Comparison of ENCODE assay signal across 33 cellular contexts in genomic region chr2:225590932-225591331, GRCh38.
"Had no signal": no experiment of that assay in that cellular context is flagged by ENCODE, and none has a peak within 500 bp of the region (broad histone marks: within the 10 kb centered on the region; RNA-seq: fewer than 3 reads in every experiment).

No MANE protein-coding gene starts in this region.

- H3K4me2 ChIP-seq: SK-N-SH had no signal

- H3K27ac Mint-ChIP-seq: activated CD4-positive, alpha-beta memory T cell treated with anti-CD3 and anti-CD28 coated beads, Interleukin-2, amount 10 ng/mL, durations not matched to agents 7 days and 5 days; activated CD8-positive, alpha-beta memory T cell treated with anti-CD3 and anti-CD28 coated beads, Interleukin-2, amount 10 ng/mL, durations not matched to agents 7 days and 5 days; activated naive CD4-positive, alpha-beta T cell treated with anti-CD3 and anti-CD28 coated beads, Interleukin-2, amount 10 ng/mL, durations not matched to agents 7 days and 5 days; activated naive CD8-positive, alpha-beta T cell; activated naive CD8-positive, alpha-beta T cell treated with anti-CD3 and anti-CD28 coated beads, Interleukin-2, amount 50 U/mL, for 24 hours; T-helper 17 cell had no signal

- H3K27ac ChIP-seq: brain microvascular endothelial cell, cardiac muscle cell, Peyer's patch, SJSA1, VCaP had no signal

- ATAC-seq: activated CD8-positive, alpha-beta memory T cell treated with anti-CD3 and anti-CD28 coated beads, Interleukin-2, amount 10 ng/mL, durations not matched to agents 7 days and 5 days; activated naive CD8-positive, alpha-beta T cell treated with anti-CD3 and anti-CD28 coated beads, Interleukin-2, amount 50 U/mL, for 24 hours; PC-3; T-helper 17 cell had no signal

- H3K4me3 ChIP-seq: cardiac muscle cell, Peyer's patch, SJSA1 had no signal

- DNase-seq: activated CD4-positive, alpha-beta memory T cell treated with anti-CD3 and anti-CD28 coated beads, Interleukin-2, amount 10 ng/mL, durations not matched to agents 7 days and 5 days; activated CD4-positive, alpha-beta T cell treated with anti-CD3 and anti-CD28 coated beads for 1 hour; activated CD4-positive, alpha-beta T cell treated with anti-CD3 and anti-CD28 coated beads for 48 hours; activated CD4-positive, CD25-positive, alpha-beta regulatory T cell; activated CD8-positive, alpha-beta memory T cell treated with anti-CD3 and anti-CD28 coated beads for 24 hours; activated CD8-positive, alpha-beta memory T cell treated with anti-CD3 and anti-CD28 coated beads, Interleukin-2, amount 10 ng/mL, durations not matched to agents 7 days and 5 days; activated CD8-positive, alpha-beta memory T cell treated with anti-CD3 and anti-CD28 coated beads, Interleukin-2, amount 50 U/mL, for 48 hours; activated effector memory CD4-positive, alpha-beta T cell treated with Interleukin-2 at 50 U/mL for 16 hours; activated naive CD4-positive, alpha-beta T cell treated with anti-CD3 and anti-CD28 coated beads, Interleukin-2, amount 10 ng/mL, durations not matched to agents 7 days and 5 days; activated naive CD8-positive, alpha-beta T cell treated with anti-CD3 and anti-CD28 coated beads, Interleukin-2, amount 50 U/mL, for 24 hours; activated T-cell treated with anti-CD3 and anti-CD28 coated beads, Interleukin-2, amount 50 U/mL, for 48 hours; brain microvascular endothelial cell; Kasumi-1; KG1; MM.1S; MV-4-11; NCI-H1092; NCI-H1436 treated with DMSO at 0.1 percent for 48 hours; NCI-H1694 treated with DMSO at 0.1 percent for 48 hours; NCI-H2029; NCI-H345; NCI-H524 treated with DMSO at 0.1 percent for 48 hours; NK-92 treated with Interleukin-12 subunit alpha and Interleukin-12 subunit beta, amount 100 ng/mL, for 24 hours; PC-3; Peyer's patch; RPMI8226; SHP77 treated with DMSO at 0.1 percent for 48 hours; SK-N-SH; T-helper 17 cell had no signal

- H3K36me3 ChIP-seq: brain microvascular endothelial cell, cardiac muscle cell, Peyer's patch, SJSA1 had no signal

- H3K27me3 Mint-ChIP-seq: activated naive CD4-positive, alpha-beta T cell treated with anti-CD3 and anti-CD28 coated beads, Interleukin-2, amount 10 ng/mL, durations not matched to agents 7 days and 5 days had no signal

- H3K27me3 ChIP-seq: brain microvascular endothelial cell, cardiac muscle cell, Peyer's patch had no signal

- H3K36me3 Mint-ChIP-seq: activated CD8-positive, alpha-beta memory T cell treated with anti-CD3 and anti-CD28 coated beads, Interleukin-2, amount 10 ng/mL, durations not matched to agents 7 days and 5 days; activated naive CD4-positive, alpha-beta T cell treated with anti-CD3 and anti-CD28 coated beads, Interleukin-2, amount 10 ng/mL, durations not matched to agents 7 days and 5 days; activated naive CD8-positive, alpha-beta T cell had no signal

- H3K9me3 Mint-ChIP-seq: activated CD4-positive, alpha-beta memory T cell treated with anti-CD3 and anti-CD28 coated beads, Interleukin-2, amount 10 ng/mL, durations not matched to agents 7 days and 5 days; activated naive CD4-positive, alpha-beta T cell treated with anti-CD3 and anti-CD28 coated beads, Interleukin-2, amount 10 ng/mL, durations not matched to agents 7 days and 5 days; activated naive CD8-positive, alpha-beta T cell treated with anti-CD3 and anti-CD28 coated beads, Interleukin-2, amount 50 U/mL, for 24 hours had no signal

- H3K9me3 ChIP-seq: Peyer's patch, SJSA1, SK-N-SH had no signal

- H3K4me1 ChIP-seq: Peyer's patch, SJSA1 had no signal

- H3K9ac ChIP-seq: SK-N-SH had no signal

- H3K4me1 Mint-ChIP-seq: activated CD4-positive, alpha-beta memory T cell treated with anti-CD3 and anti-CD28 coated beads, Interleukin-2, amount 10 ng/mL, durations not matched to agents 7 days and 5 days; activated CD8-positive, alpha-beta memory T cell treated with anti-CD3 and anti-CD28 coated beads, Interleukin-2, amount 10 ng/mL, durations not matched to agents 7 days and 5 days; activated naive CD4-positive, alpha-beta T cell treated with anti-CD3 and anti-CD28 coated beads, Interleukin-2, amount 10 ng/mL, durations not matched to agents 7 days and 5 days; activated naive CD8-positive, alpha-beta T cell treated with anti-CD3 and anti-CD28 coated beads, Interleukin-2, amount 50 U/mL, for 24 hours; T-helper 17 cell had no signal

- H3K4me3 Mint-ChIP-seq: activated CD4-positive, alpha-beta memory T cell treated with anti-CD3 and anti-CD28 coated beads, Interleukin-2, amount 10 ng/mL, durations not matched to agents 7 days and 5 days; activated CD8-positive, alpha-beta memory T cell treated with anti-CD3 and anti-CD28 coated beads, Interleukin-2, amount 10 ng/mL, durations not matched to agents 7 days and 5 days; activated naive CD4-positive, alpha-beta T cell treated with anti-CD3 and anti-CD28 coated beads, Interleukin-2, amount 10 ng/mL, durations not matched to agents 7 days and 5 days; activated naive CD8-positive, alpha-beta T cell; activated naive CD8-positive, alpha-beta T cell treated with anti-CD3 and anti-CD28 coated beads, Interleukin-2, amount 50 U/mL, for 24 hours; T-helper 17 cell had no signal
